Comparison of ENCODE assay signal across 39 cellular contexts in the genomic region with DNA sequence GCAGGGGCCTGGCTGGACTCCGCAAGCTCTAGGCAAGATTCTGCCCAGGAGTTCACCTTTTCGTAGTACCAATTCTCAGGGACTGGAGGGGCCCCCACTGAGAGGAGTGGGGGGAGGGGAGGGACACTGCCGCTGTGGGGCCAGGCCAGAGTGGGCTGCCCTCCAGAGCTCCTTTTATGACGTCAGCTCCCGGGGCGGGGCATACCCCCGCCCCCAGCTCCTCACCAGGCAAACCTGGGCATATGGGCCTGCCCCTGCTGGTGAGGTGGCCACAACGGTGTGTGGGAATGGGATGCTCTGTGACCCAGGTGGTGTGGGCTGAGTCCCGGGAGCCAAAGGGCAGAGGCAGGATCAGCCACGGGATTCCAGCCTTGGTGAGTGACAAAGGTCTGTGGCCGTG. TPM values are rescaled to one million over a fixed set of nuclear protein-coding genes. Genes with fewer than 3 reads are reported as not detected.
"Had no signal": no experiment of that assay in that cellular context is flagged by ENCODE, and none has a peak within 500 bp of the region (broad histone marks: within the 10 kb centered on the region; RNA-seq: fewer than 3 reads in every experiment).

No MANE protein-coding gene starts in this region.

- H3K27me3 ChIP-seq: adrenal gland, breast epithelium, colonic mucosa had no signal

- H3K27ac ChIP-seq: adrenal gland, breast epithelium, cardiac muscle cell, colonic mucosa, epithelial cell of prostate, esophagus squamous epithelium, gastroesophageal sphincter, WERI-Rb-1 had no signal

- H3K36me3 ChIP-seq: adrenal gland, breast epithelium, cardiac muscle cell, colonic mucosa, esophagus squamous epithelium, gastroesophageal sphincter, WERI-Rb-1 had no signal

- H3K4me3 ChIP-seq: adrenal gland, breast epithelium, cardiac muscle cell, colonic mucosa, esophagus squamous epithelium, gastroesophageal sphincter had no signal

- ATAC-seq: activated CD4-positive, alpha-beta T cell treated with anti-CD3 and anti-CD28 coated beads for 36 hours; activated CD4-positive, CD25-positive, alpha-beta regulatory T cell treated with anti-CD3 and anti-CD28 coated beads, Interleukin-2, amount 50 U/mL, for 24 hours; activated CD8-positive, alpha-beta memory T cell treated with anti-CD3 and anti-CD28 coated beads, Interleukin-2, amount 10 ng/mL, durations not matched to agents 7 days and 5 days; activated CD8-positive, alpha-beta T cell treated with anti-CD3 and anti-CD28 coated beads, Interleukin-2, amount 10 ng/mL, durations not matched to agents 7 days and 5 days; activated naive CD8-positive, alpha-beta T cell treated with anti-CD3 and anti-CD28 coated beads, Interleukin-2, amount 50 U/mL, for 24 hours; gastroesophageal sphincter; T-helper 17 cell had no signal

- H3K9me3 ChIP-seq: adrenal gland, breast epithelium, colonic mucosa, esophagus squamous epithelium, gastroesophageal sphincter had no signal

- DNase-seq: activated B cell treated with CpG ODN at 0.5 μM for 24 hours; activated CD4-positive, alpha-beta memory T cell treated with anti-CD3 and anti-CD28 coated beads for 36 hours; activated CD4-positive, alpha-beta T cell treated with anti-CD3 and anti-CD28 coated beads for 36 hours; activated CD4-positive, alpha-beta T cell treated with anti-CD3 and anti-CD28 coated beads, Interleukin-2, amount 10 ng/mL, durations not matched to agents 24 days and 14 days; activated CD8-positive, alpha-beta memory T cell treated with anti-CD3 and anti-CD28 coated beads, Interleukin-2, amount 10 ng/mL, durations not matched to agents 7 days and 5 days; activated CD8-positive, alpha-beta memory T cell treated with anti-CD3 and anti-CD28 coated beads, Interleukin-2, amount 50 U/mL, for 4 hours; activated CD8-positive, alpha-beta T cell treated with anti-CD3 and anti-CD28 coated beads, Interleukin-2, amount 10 ng/mL, durations not matched to agents 7 days and 5 days; activated effector memory CD4-positive, alpha-beta T cell treated with anti-CD3 and anti-CD28 coated beads, Interleukin-2, amount 50 U/mL, for 16 hours; activated naive CD4-positive, alpha-beta T cell treated with anti-CD3 and anti-CD28 coated beads for 36 hours; activated naive CD8-positive, alpha-beta T cell treated with anti-CD3 and anti-CD28 coated beads for 36 hours; activated naive CD8-positive, alpha-beta T cell treated with anti-CD3 and anti-CD28 coated beads, Interleukin-2, amount 50 U/mL, for 24 hours; activated T-cell treated with anti-CD3 and anti-CD28 coated beads, Interleukin-2, amount 50 U/mL, for 1 hour; activated T-cell treated with anti-CD3 and anti-CD28 coated beads, Interleukin-2, amount 50 U/mL, for 48 hours; adrenal gland; amygdala; aorta; central memory CD4-positive, alpha-beta T cell; cerebellar nuclear complex; colonic mucosa; effector CD8-positive, alpha-beta T cell; esophagus squamous epithelium; foreskin melanocyte; head of caudate nucleus; T-helper 17 cell; T1000; WERI-Rb-1 had no signal

- H3K4me1 ChIP-seq: adrenal gland, breast epithelium, colonic mucosa, esophagus squamous epithelium, gastroesophageal sphincter had no signal

RNA-seq across cellular contexts. Expression of gene DNAJB8, which starts 3.3 kb away (rescaled TPM):
- total RNA-seq: activated B cell treated with CpG ODN at 0.5 μM for 24 hours; activated CD4-positive, alpha-beta memory T cell treated with anti-CD3 and anti-CD28 coated beads for 36 hours; activated CD4-positive, alpha-beta T cell treated with anti-CD3 and anti-CD28 coated beads for 36 hours; activated CD4-positive, alpha-beta T cell treated with anti-CD3 and anti-CD28 coated beads, Interleukin-2, amount 10 ng/mL, durations not matched to agents 24 days and 14 days; activated CD8-positive, alpha-beta memory T cell treated with anti-CD3 and anti-CD28 coated beads for 36 hours; activated CD8-positive, alpha-beta memory T cell treated with anti-CD3 and anti-CD28 coated beads, Interleukin-2, amount 10 ng/mL, durations not matched to agents 7 days and 5 days; activated CD8-positive, alpha-beta T cell treated with anti-CD3 and anti-CD28 coated beads, Interleukin-2, amount 10 ng/mL, durations not matched to agents 7 days and 5 days; activated naive CD4-positive, alpha-beta T cell treated with anti-CD3 and anti-CD28 coated beads for 36 hours; activated naive CD8-positive, alpha-beta T cell treated with anti-CD3 and anti-CD28 coated beads for 36 hours; activated T-helper 1 cell treated with anti-CD3 and anti-CD28 coated beads, Interleukin-12 subunit alpha, Interleukin-12 subunit beta, Interleukin-2, Interleukin-4 antibody, amounts not matched to agents 30 ng/mL and 10 ng/mL and 1 ng/mL, durations not matched to agents 14 hours and 24 hours and 36 hours; activated T-helper 2 cell treated with anti-CD3 and anti-CD28 coated beads, Interferon-gamma antibody, Interleukin-2, Interleukin-4, amounts not matched to agents 10 μg/mL and 5 μg/mL and 100 μg/mL, durations not matched to agents 14 hours and 24 hours and 36 hours; adrenal gland; aorta; breast epithelium; cardiac muscle cell; colonic mucosa; dermis microvascular lymphatic vessel endothelial cell; endothelial cell of umbilical vein; esophagus squamous epithelium; fibroblast of lung; fibroblast of villous mesenchyme; gastroesophageal sphincter; T-helper 17 cell had no signal
- polyA plus RNA-seq: adrenal gland, aorta, cardiac muscle cell, endothelial cell of umbilical vein, esophagus, fibroblast of lung had no signal

RNA-seq across cellular contexts. Expression of gene GATA2, which starts 29.6 kb away (rescaled TPM):
- total RNA-seq: activated B cell treated with CpG ODN at 0.5 μM for 24 hours; activated CD4-positive, alpha-beta memory T cell treated with anti-CD3 and anti-CD28 coated beads for 36 hours; activated CD4-positive, alpha-beta T cell treated with anti-CD3 and anti-CD28 coated beads, Interleukin-2, amount 10 ng/mL, durations not matched to agents 24 days and 14 days; activated CD8-positive, alpha-beta T cell treated with anti-CD3 and anti-CD28 coated beads, Interleukin-2, amount 10 ng/mL, durations not matched to agents 7 days and 5 days had no signal
